28 cellular contexts compared by ENCODE assay signal in genomic region chr1:189121941-189122340, GRCh38.
"Had no signal": no experiment of that assay in that cellular context is flagged by ENCODE, and none has a peak within 500 bp of the region (broad histone marks: within the 10 kb centered on the region; RNA-seq: fewer than 3 reads in every experiment).

No MANE protein-coding gene starts in this region.

- H3K27me3 ChIP-seq: body of pancreas, gastrocnemius medialis, heart left ventricle had no signal

- H3K4me1 ChIP-seq: body of pancreas, gastrocnemius medialis, heart left ventricle had no signal

- H3K36me3 Mint-ChIP-seq: activated CD4-positive, alpha-beta memory T cell treated with anti-CD3 and anti-CD28 coated beads for 36 hours; activated CD8-positive, alpha-beta memory T cell treated with anti-CD3 and anti-CD28 coated beads, Interleukin-2, amount 10 ng/mL, durations not matched to agents 7 days and 5 days; activated naive CD4-positive, alpha-beta T cell treated with anti-CD3 and anti-CD28 coated beads, Interleukin-2, amount 10 ng/mL, durations not matched to agents 7 days and 5 days; activated naive CD4-positive, alpha-beta T cell treated with anti-CD3 and anti-CD28 coated beads, Interleukin-2, amount 50 U/mL, for 72 hours; activated naive CD8-positive, alpha-beta T cell treated with anti-CD3 and anti-CD28 coated beads, Interleukin-2, amount 10 ng/mL, durations not matched to agents 7 days and 5 days had no signal

- H3K27ac ChIP-seq: body of pancreas, epithelial cell of prostate, gastrocnemius medialis, heart left ventricle had no signal

- H3K4me3 Mint-ChIP-seq: activated CD4-positive, alpha-beta memory T cell treated with anti-CD3 and anti-CD28 coated beads for 36 hours; activated CD4-positive, alpha-beta T cell treated with anti-CD3 and anti-CD28 coated beads for 36 hours; activated CD4-positive, alpha-beta T cell treated with anti-CD3 and anti-CD28 coated beads, Interleukin-2, amount 10 ng/mL, durations not matched to agents 24 days and 14 days; activated CD8-positive, alpha-beta memory T cell treated with anti-CD3 and anti-CD28 coated beads, Interleukin-2, amount 10 ng/mL, durations not matched to agents 7 days and 5 days; activated CD8-positive, alpha-beta T cell treated with anti-CD3 and anti-CD28 coated beads, Interleukin-2, amount 10 ng/mL, durations not matched to agents 7 days and 5 days; activated naive CD4-positive, alpha-beta T cell treated with anti-CD3 and anti-CD28 coated beads, Interleukin-2, amount 10 ng/mL, durations not matched to agents 7 days and 5 days; activated naive CD8-positive, alpha-beta T cell treated with anti-CD3 and anti-CD28 coated beads, Interleukin-2, amount 10 ng/mL, durations not matched to agents 7 days and 5 days; activated T-helper 1 cell treated with anti-CD3 and anti-CD28 coated beads, Interleukin-12 subunit alpha, Interleukin-12 subunit beta, Interleukin-2, Interleukin-4 antibody, amounts not matched to agents 30 ng/mL and 10 ng/mL and 1 ng/mL, durations not matched to agents 14 hours and 24 hours and 36 hours had no signal

- H3K4me1 Mint-ChIP-seq: activated CD4-positive, alpha-beta T cell treated with anti-CD3 and anti-CD28 coated beads for 36 hours; activated CD4-positive, alpha-beta T cell treated with anti-CD3 and anti-CD28 coated beads, Interleukin-2, amount 10 ng/mL, durations not matched to agents 24 days and 14 days; activated CD8-positive, alpha-beta memory T cell treated with anti-CD3 and anti-CD28 coated beads, Interleukin-2, amount 10 ng/mL, durations not matched to agents 7 days and 5 days; activated naive CD4-positive, alpha-beta T cell treated with anti-CD3 and anti-CD28 coated beads, Interleukin-2, amount 10 ng/mL, durations not matched to agents 7 days and 5 days; activated naive CD8-positive, alpha-beta T cell treated with anti-CD3 and anti-CD28 coated beads, Interleukin-2, amount 10 ng/mL, durations not matched to agents 7 days and 5 days had no signal

- H3K27ac Mint-ChIP-seq: activated CD4-positive, alpha-beta memory T cell treated with anti-CD3 and anti-CD28 coated beads for 36 hours; activated CD4-positive, alpha-beta T cell treated with anti-CD3 and anti-CD28 coated beads for 36 hours; activated CD4-positive, alpha-beta T cell treated with anti-CD3 and anti-CD28 coated beads, Interleukin-2, amount 10 ng/mL, durations not matched to agents 24 days and 14 days; activated CD8-positive, alpha-beta memory T cell treated with anti-CD3 and anti-CD28 coated beads, Interleukin-2, amount 10 ng/mL, durations not matched to agents 7 days and 5 days; activated CD8-positive, alpha-beta T cell treated with anti-CD3 and anti-CD28 coated beads, Interleukin-2, amount 10 ng/mL, durations not matched to agents 7 days and 5 days; activated naive CD4-positive, alpha-beta T cell treated with anti-CD3 and anti-CD28 coated beads, Interleukin-2, amount 10 ng/mL, durations not matched to agents 7 days and 5 days; activated naive CD4-positive, alpha-beta T cell treated with anti-CD3 and anti-CD28 coated beads, Interleukin-2, amount 50 U/mL, for 72 hours; activated naive CD8-positive, alpha-beta T cell treated with anti-CD3 and anti-CD28 coated beads, Interleukin-2, amount 10 ng/mL, durations not matched to agents 7 days and 5 days; activated T-helper 1 cell treated with anti-CD3 and anti-CD28 coated beads, Interleukin-12 subunit alpha, Interleukin-12 subunit beta, Interleukin-2, Interleukin-4 antibody, amounts not matched to agents 30 ng/mL and 10 ng/mL and 1 ng/mL, durations not matched to agents 14 hours and 24 hours and 36 hours; activated T-helper 2 cell treated with anti-CD3 and anti-CD28 coated beads, Interferon-gamma antibody, Interleukin-2, Interleukin-4, amounts not matched to agents 10 μg/mL and 5 μg/mL and 100 μg/mL, durations not matched to agents 14 hours and 24 hours and 36 hours had no signal

- H3K36me3 ChIP-seq: gastrocnemius medialis, heart left ventricle had no signal

- H3K9me3 ChIP-seq: body of pancreas, gastrocnemius medialis had no signal

- H3K27me3 Mint-ChIP-seq: activated CD4-positive, alpha-beta memory T cell treated with anti-CD3 and anti-CD28 coated beads for 36 hours; activated CD4-positive, alpha-beta T cell treated with anti-CD3 and anti-CD28 coated beads for 36 hours; activated CD4-positive, alpha-beta T cell treated with anti-CD3 and anti-CD28 coated beads, Interleukin-2, amount 10 ng/mL, durations not matched to agents 24 days and 14 days; activated CD8-positive, alpha-beta memory T cell treated with anti-CD3 and anti-CD28 coated beads, Interleukin-2, amount 10 ng/mL, durations not matched to agents 7 days and 5 days; activated naive CD4-positive, alpha-beta T cell treated with anti-CD3 and anti-CD28 coated beads, Interleukin-2, amount 10 ng/mL, durations not matched to agents 7 days and 5 days; activated naive CD8-positive, alpha-beta T cell treated with anti-CD3 and anti-CD28 coated beads, Interleukin-2, amount 10 ng/mL, durations not matched to agents 7 days and 5 days had no signal

- H3K4me3 ChIP-seq: body of pancreas, gastrocnemius medialis, heart left ventricle had no signal

- DNase-seq: activated CD4-positive, alpha-beta memory T cell treated with anti-CD3 and anti-CD28 coated beads for 36 hours; activated CD4-positive, alpha-beta T cell treated with anti-CD3 and anti-CD28 coated beads for 36 hours; activated CD4-positive, alpha-beta T cell treated with anti-CD3 and anti-CD28 coated beads, Interleukin-2, amount 10 ng/mL, durations not matched to agents 24 days and 14 days; activated CD4-positive, CD25-positive, alpha-beta regulatory T cell; activated CD4-positive, CD25-positive, alpha-beta regulatory T cell treated with anti-CD3 and anti-CD28 coated beads, Interleukin-2, amount 50 U/mL, for 72 hours; activated CD8-positive, alpha-beta memory T cell treated with anti-CD3 and anti-CD28 coated beads, Interleukin-2, amount 10 ng/mL, durations not matched to agents 7 days and 5 days; activated CD8-positive, alpha-beta memory T cell treated with anti-CD3 and anti-CD28 coated beads, Interleukin-2, amount 50 U/mL, for 4 hours; activated CD8-positive, alpha-beta T cell treated with anti-CD3 and anti-CD28 coated beads, Interleukin-2, amount 10 ng/mL, durations not matched to agents 7 days and 5 days; activated effector memory CD4-positive, alpha-beta T cell treated with anti-CD3 and anti-CD28 coated beads, Interleukin-2, amount 50 U/mL, for 16 hours; activated naive CD4-positive, alpha-beta T cell treated with anti-CD3 and anti-CD28 coated beads, Interleukin-2, amount 10 ng/mL, durations not matched to agents 7 days and 5 days; activated naive CD8-positive, alpha-beta T cell treated with anti-CD3 and anti-CD28 coated beads, Interleukin-2, amount 10 ng/mL, durations not matched to agents 7 days and 5 days; activated T-cell treated with anti-CD3 and anti-CD28 coated beads, Interleukin-2, amount 50 U/mL, for 1 hour; activated T-cell treated with anti-CD3 and anti-CD28 coated beads, Interleukin-2, amount 50 U/mL, for 48 hours; amygdala; aorta; body of pancreas; caudate nucleus; cortex of kidney; effector CD8-positive, alpha-beta T cell; foreskin fibroblast; gastrocnemius medialis; glutamatergic neuron; heart left ventricle; T-helper 2 cell had no signal
